8 cellular contexts compared by ENCODE assay signal in genomic region chr5:100900142-100900795, GRCh38. TPM values are rescaled to one million over a fixed set of nuclear protein-coding genes. Genes with fewer than 3 reads are reported as not detected.
DNase-seq lines count a peak whose midpoint lies in the region; ATAC-seq, FAIRE-seq and TF ChIP-seq lines count a peak whose summit lies in the region.

No MANE protein-coding gene starts in this region.

- H3K27ac ChIP-seq in SK-N-SH (ENCODE audit: low read depth in 2 of 2, low read length in 1 of 2): no peak overlapping the region; a peak in 1 of 4 replicates
- no peak overlapping the region for H3K27ac ChIP-seq in HepG2 (ENCODE audit: extremely low read length, insufficient read depth, low read length)

- TF ChIP-seq CTCF in AG09309 (IDR thresholded peaks at IDR 0.05; ENCODE audit: control insufficient read depth, insufficient read depth, low read depth, low read length, missing control alignments): no peak
- TF ChIP-seq CTCF in SK-N-SH (IDR thresholded peaks at IDR 0.05): peak; percentile 34; the same call in 1 of the 2 replicates
- TF ChIP-seq CTCF in HepG2 (CRISPR knock-in tag; IDR thresholded peaks at IDR 0.05): no peak

- H3K9me3 ChIP-seq in SK-N-SH (no peaks in the 10 kb centered on the region), HepG2 (ENCODE audit: low read length) (no peaks in the 10 kb centered on the region)

- in situ Hi-C loops in HepG2 (cut with HindIII; ENCODE audit: extremely low pct_ligation_motif_present, low pct_unique_long_range_greater_than_20kb): no loop called here

- H3K9me3 Mint-ChIP-seq in central memory CD8-positive, alpha-beta T cell: no peaks in the 10 kb centered on the region

- TF ChIP-seq POLR2A in GM18526 (IDR thresholded peaks at IDR 0.05; ENCODE audit: extremely low read depth, insufficient read length) (peak; percentile 69), HepG2 (IDR thresholded peaks at IDR 0.05; ENCODE audit: insufficient read depth in 1 of 2, low read depth in 2 of 2, low read length in 2 of 2) (no peak)

- no peaks in the 10 kb centered on the region for H3F3A ChIP-seq in SK-N-SH (replicated peaks; ENCODE audit: insufficient read depth)

- no TSS peak for BruUV-seq in HepG2 (replicated peaks; lab: Mats Ljungman, UMichigan)

- CTCF ChIA-PET in SK-N-SH (lab: Yijun Ruan, JAX): no interaction called here
- CTCF ChIA-PET in HepG2 (lab: Yijun Ruan, JAX; ENCODE audit: low intra/inter-chr PET ratio, low total read pairs): no interaction called here

- H3K36me3 Mint-ChIP-seq in central memory CD8-positive, alpha-beta T cell (ENCODE audit: insufficient read depth): peaks cover 42% of the 10 kb centered on the region

- H3K27me3 ChIP-seq in SK-N-SH (ENCODE audit: insufficient read depth) (peaks cover 37% of the 10 kb centered on the region), HepG2 (ENCODE audit: control insufficient read depth in 1 of 2, insufficient read depth in 2 of 2, low read length in 2 of 2) (peaks cover 3 to 32% of the 10 kb centered on the region in 2 experiments; a peak in 4 of 5 replicates)

- no peak overlapping the region for H3K9ac ChIP-seq in SK-N-SH
- H3K9ac ChIP-seq in HepG2 (ENCODE audit: insufficient read depth, low read depth, low read length): no peak overlapping the region

- no peak for DNase-seq in AG09309 (ENCODE audit: low read depth)
- DNase-seq in HPDE6-E6E7 (ENCODE audit: extremely low spot score): peak; percentile 4
- DNase-seq in SK-N-SH: no peak
- no peak for DNase-seq in central memory CD8-positive, alpha-beta T cell (ENCODE audit: low spot score in 2 of 2)
- no peak for DNase-seq in HepG2 (ENCODE audit: low spot score)
- peak; percentile 69 for DNase-seq in stimulated activated CD4-positive, alpha-beta T cell treated with anti-CD3 and anti-CD28 coated beads, Interleukin-4, amount 100 ng/mL, for 24 hours
- no peak for DNase-seq in effector CD4-positive, alpha-beta T cell

- H3K36me3 ChIP-seq in SK-N-SH (replicated peaks in 1 of 2; ENCODE audit: control insufficient read depth in 1 of 2, insufficient read depth in 2 of 2, low read length in 1 of 2) (no peaks in the 10 kb centered on the region), HepG2 (replicated peaks in 1 of 2; ENCODE audit: control insufficient read depth in 1 of 2, insufficient read depth in 2 of 2, low read length in 2 of 2) (no peaks in the 10 kb centered on the region)

- H3K4me3 ChIP-seq in AG09309 (ENCODE audit: control insufficient read depth, low read depth, low read length) (peak overlapping the region; percentile 35), SK-N-SH (ENCODE audit: low read depth in 2 of 2, low read length in 1 of 2) (peak overlapping the region; percentile 45 to 56), HepG2 (replicated peaks in 1 of 3; ENCODE audit: insufficient read depth in 1 of 3, low read depth in 2 of 3, low read length in 3 of 3) (no peak overlapping the region)

- FAIRE-seq in HepG2 (lab: Jason Lieb, UNC): no peak

- peak overlapping the region; percentile 81 for H3K4me2 ChIP-seq in SK-N-SH
- H3K4me2 ChIP-seq in HepG2 (ENCODE audit: low read depth, low read length): no peak overlapping the region

- H3K9me2 ChIP-seq in SK-N-SH: no peaks in the 10 kb centered on the region

- intact Hi-C loops in HepG2 (cut with micrococcal nuclease; ENCODE audit: unreplicated experiment): no loop called here

- H3K79me2 ChIP-seq in SK-N-SH (ENCODE audit: insufficient read depth) (no peaks in the 10 kb centered on the region), HepG2 (ENCODE audit: insufficient read depth, low read length) (no peaks in the 10 kb centered on the region)

- 4% methylated on average over 18 of the region's 19 CpGs for WGBS in SK-N-SH (ENCODE audit: low lambda C conversion rate)
- WGBS in HepG2 (ENCODE audit: low lambda C conversion rate): 45% methylated on average over 15 of the region's 19 CpGs

- H3K27me3 Mint-ChIP-seq in central memory CD8-positive, alpha-beta T cell: no peaks in the 10 kb centered on the region

- peak overlapping the region; percentile 99 for H3K4me3 Mint-ChIP-seq in central memory CD8-positive, alpha-beta T cell

- peak; percentile 4 for ATAC-seq in central memory CD8-positive, alpha-beta T cell (replicated peaks; ENCODE audit: extremely low read depth, poor library complexity, severe bottlenecking)
- ATAC-seq in HepG2: peak; percentile 29; the same call in 1 of the 3 replicates

- H3K27ac Mint-ChIP-seq in central memory CD8-positive, alpha-beta T cell (ENCODE audit: low read depth): peak overlapping the region; percentile 98

- H4K20me1 ChIP-seq in SK-N-SH (ENCODE audit: insufficient read depth) (no peaks in the 10 kb centered on the region), HepG2 (ENCODE audit: insufficient read depth, low read length) (no peaks in the 10 kb centered on the region)

- H3K4me1 Mint-ChIP-seq in central memory CD8-positive, alpha-beta T cell: peaks cover 61% of the 10 kb centered on the region

- TF ChIP-seq EP300 in SK-N-SH (IDR thresholded peaks at IDR 0.05; ENCODE audit: borderline replicate concordance in 1 of 2, low read depth in 1 of 2, low read length in 1 of 2): no peak
- no peak for TF ChIP-seq EP300 in HepG2 (IDR thresholded peaks at IDR 0.05; ENCODE audit: low read depth in 2 of 2, low read length in 2 of 2)
- no peak for TF ChIP-seq EP300 in HepG2 (CRISPR knock-in tag; IDR thresholded peaks at IDR 0.05; ENCODE audit: borderline replicate concordance)

- peak overlapping the region; percentile 83 for H2AFZ ChIP-seq in SK-N-SH (ENCODE audit: low read depth)
- H2AFZ ChIP-seq in HepG2 (ENCODE audit: low read length): peak overlapping the region; percentile 36

- H3K4me1 ChIP-seq in SK-N-SH (ENCODE audit: control insufficient read depth in 1 of 2, insufficient read depth in 2 of 2, low read depth in 1 of 2, low read length in 1 of 2) (no peaks in the 10 kb centered on the region), HepG2 (ENCODE audit: insufficient read depth, low read length) (no peaks in the 10 kb centered on the region)

- POLR2A ChIA-PET in SK-N-SH (lab: Yijun Ruan, JAX) (no interaction called here), HepG2 (lab: Yijun Ruan, JAX) (no interaction called here)

- no peak for TF ChIP-seq RAD21 in SK-N-SH (IDR thresholded peaks at IDR 0.05; ENCODE audit: low read length)
- TF ChIP-seq RAD21 in HepG2 (CRISPR knock-in tag; IDR thresholded peaks at IDR 0.05): no peak

TF ChIP-seq in SK-N-SH, 30 proteins besides CTCF, POLR2A, EP300 and RAD21:
- TF ChIP-seq CHD2 (IDR thresholded peaks at IDR 0.05; ENCODE audit: low read length, partially characterized antibody) (no peak), SMC3 (IDR thresholded peaks at IDR 0.05; ENCODE audit: low read depth, low read length) (0 out of 2 replicates have a peak, but pooled peaks have one; percentile 6)

TF ChIP-seq in HepG2, 621 proteins besides CTCF, POLR2A, EP300 and RAD21 (continues in another document):
- TF ChIP-seq ATF7-NPFF (CRISPR knock-in tag; IDR thresholded peaks at IDR 0.05; ENCODE audit: low read depth) (no peak), ZNF570 (CRISPR knock-in tag; IDR thresholded peaks at IDR 0.05; ENCODE audit: borderline replicate concordance) (no peak), HES4 (CRISPR knock-in tag; IDR thresholded peaks at IDR 0.05; ENCODE audit: borderline replicate concordance) (no peak), ZNF709 (CRISPR knock-in tag; IDR thresholded peaks at IDR 0.05) (no peak), PPARG (CRISPR knock-in tag; conservative IDR thresholded peaks at IDR 0.05) (no peak), HOXA5 (CRISPR knock-in tag; IDR thresholded peaks at IDR 0.05) (no peak), TCF7L2 (IDR thresholded peaks at IDR 0.05; ENCODE audit: low read depth, low read length) (no peak), SOX5 (CRISPR knock-in tag; IDR thresholded peaks at IDR 0.05; ENCODE audit: borderline replicate concordance) (no peak), MEIS2 (CRISPR knock-in tag; IDR thresholded peaks at IDR 0.05) (no peak), NFE2L1 (CRISPR knock-in tag; IDR thresholded peaks at IDR 0.05; ENCODE audit: borderline replicate concordance) (no peak)
- TF ChIP-seq, protein P1, sequence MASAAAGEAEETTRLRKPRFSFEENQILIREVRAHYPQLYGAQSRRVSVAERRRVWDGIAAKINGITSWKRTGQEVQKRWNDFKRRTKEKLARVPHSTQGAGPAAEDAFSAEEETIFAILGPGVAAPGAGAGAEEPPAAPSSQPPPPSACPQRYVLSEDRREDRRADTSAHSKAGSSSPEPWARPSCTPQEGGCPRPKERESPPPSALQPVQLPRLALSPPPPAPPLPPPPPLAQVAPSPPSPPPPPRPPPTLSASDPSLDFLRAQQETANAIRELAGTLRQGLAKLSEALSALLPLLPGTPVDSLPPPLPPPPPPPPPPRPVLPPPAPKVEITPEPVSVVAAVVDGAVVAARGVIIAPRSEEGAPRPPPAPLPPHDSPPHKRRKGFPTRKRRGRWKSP (CRISPR knock-in tag; IDR thresholded peaks at IDR 0.05): no peak

RNA-seq across cellular contexts. Expression of gene ST8SIA4, which starts 2.8 kb away (rescaled TPM):
- polyA plus RNA-seq in SK-N-SH (2012; rRNA removed): 0.02 TPM in 2 replicates
- 0.01 and 0.03 TPM in 2 replicates for polyA plus RNA-seq in SK-N-SH (2012; cell fraction: cytosol; rRNA removed)
- 0.01 TPM in 1 of 2 replicates, not detected in the other for polyA plus RNA-seq in SK-N-SH (2012; cell fraction: nucleus; rRNA removed)
- total RNA-seq in HepG2 (2016; rRNA removed; fragmentation: Illumina TruSeq; extraction: Trizol): not detected in 2 replicates
- total RNA-seq in HepG2 (2016; cell fraction: cytosol; rRNA removed; fragmentation: Illumina TruSeq; extraction: Trizol; ENCODE audit: low read depth): not detected in 2 replicates
- not detected in 2 replicates for total RNA-seq in HepG2 (2016; cell fraction: insoluble cytoplasmic fraction; rRNA removed; fragmentation: Illumina TruSeq; extraction: Trizol)
- total RNA-seq in HepG2 (2016; cell fraction: membrane; rRNA removed; fragmentation: Illumina TruSeq; extraction: Trizol): not detected in 2 replicates
- not detected in 2 replicates for total RNA-seq in HepG2 (2016; cell fraction: nucleus; rRNA removed; fragmentation: Illumina TruSeq; extraction: Trizol)
- polyA plus RNA-seq in HepG2 (2011; rRNA removed): not detected in 2 replicates
- not detected in 2 replicates for polyA plus RNA-seq in HepG2 (2011; cell fraction: cytosol; rRNA removed)
- polyA plus RNA-seq in HepG2 (2011; cell fraction: nucleus; rRNA removed): not detected in 2 replicates
- not detected in 2 replicates for polyA plus RNA-seq in HepG2 (2012)
- polyA plus RNA-seq in HepG2 (2016; cell fraction: cytosol; fragmentation: Illumina TruSeq; extraction: Trizol; ENCODE audit: low read depth): not detected in 2 replicates
- polyA plus RNA-seq in HepG2 (2016; cell fraction: insoluble cytoplasmic fraction; fragmentation: Illumina TruSeq; extraction: Trizol; ENCODE audit: low read depth): not detected in 2 replicates
- polyA plus RNA-seq in HepG2 (2016; cell fraction: membrane; fragmentation: Illumina TruSeq; extraction: Trizol; ENCODE audit: low read depth): not detected in 2 replicates
- polyA plus RNA-seq in HepG2 (2016; cell fraction: nucleus; fragmentation: Illumina TruSeq; extraction: Trizol; ENCODE audit: insufficient read depth, low read depth): not detected in 2 replicates
- polyA minus RNA-seq in HepG2 (2011; rRNA and poly(A)+ RNA removed; ENCODE audit: low replicate concordance): not detected in 2 replicates
- not detected in 2 replicates for polyA minus RNA-seq in HepG2 (2011; cell fraction: cytosol; rRNA and poly(A)+ RNA removed)
- under 0.01 TPM in 1 of 2 replicates, not detected in the other for polyA minus RNA-seq in HepG2 (2011; cell fraction: nucleus; rRNA and poly(A)+ RNA removed)

Comparison
In these comparisons a context has a peak if more than half of its experiments do, and no peak if none do; other contexts are left out.
1. DNase-seq: peak in HPDE6-E6E7 (single experiment) and stimulated activated CD4-positive, alpha-beta T cell treated with anti-CD3 and anti-CD28 coated beads, Interleukin-4, amount 100 ng/mL, for 24 hours (single experiment); none in AG09309 (single experiment), SK-N-SH (single experiment), central memory CD8-positive, alpha-beta T cell (0 of 2), HepG2 (single experiment) and effector CD4-positive, alpha-beta T cell (single experiment).
2. H3K4me3 ChIP-seq: peak in AG09309 (single experiment) and SK-N-SH (2 of 2); none in HepG2 (0 of 3).